In genomic region chr1:26779093-26779668, GRCh38 we compare ENCODE assay signal across 14 cellular contexts. TPM values are rescaled to one million over a fixed set of nuclear protein-coding genes. Genes with fewer than 3 reads are reported as not detected.
DNase-seq lines count a peak whose midpoint lies in the region; ATAC-seq and TF ChIP-seq lines count a peak whose summit lies in the region.
"Had no signal": no experiment of that assay in that cellular context is flagged by ENCODE, and none has a peak within 500 bp of the region (broad histone marks: within the 10 kb centered on the region; RNA-seq: fewer than 3 reads in every experiment).

No MANE protein-coding gene starts in this region.

- no peaks in the 10 kb centered on the region for H3K9me3 Mint-ChIP-seq in activated naive CD4-positive, alpha-beta T cell treated with anti-CD3 and anti-CD28 coated beads, Interleukin-2, amount 50 U/mL, for 72 hours
- H3K9me3 Mint-ChIP-seq in activated naive CD4-positive, alpha-beta T cell treated with anti-CD3 and anti-CD28 coated beads, Interleukin-2, amount 10 ng/mL, durations not matched to agents 7 days and 5 days = no peaks in the 10 kb centered on the region
- H3K9me3 Mint-ChIP-seq in type B pancreatic cell = no peaks in the 10 kb centered on the region

- H3K36me3 Mint-ChIP-seq in activated naive CD4-positive, alpha-beta T cell treated with anti-CD3 and anti-CD28 coated beads, Interleukin-2, amount 50 U/mL, for 72 hours = peaks cover 18 to 57% of the 10 kb centered on the region in 2 donors
- peaks cover 80% of the 10 kb centered on the region for H3K36me3 Mint-ChIP-seq in activated naive CD4-positive, alpha-beta T cell treated with anti-CD3 and anti-CD28 coated beads, Interleukin-2, amount 10 ng/mL, durations not matched to agents 7 days and 5 days
- peaks cover 55% of the 10 kb centered on the region for H3K36me3 Mint-ChIP-seq in type B pancreatic cell

- CTCF ChIA-PET in activated naive CD4-positive, alpha-beta T cell treated with anti-CD3 and anti-CD28 coated beads, Interleukin-2, amount 10 ng/mL, durations not matched to agents 7 days and 5 days (lab: Charles Lee) = interaction anchor here (1.0 to 2.0 kb wide), 2 partner anchors 9 to 10 kb away, joined by 4 to 11 read pairs; partner anchors contain the start of gene PIGV

- H3K27me3 Mint-ChIP-seq in activated naive CD4-positive, alpha-beta T cell treated with anti-CD3 and anti-CD28 coated beads, Interleukin-2, amount 10 ng/mL, durations not matched to agents 7 days and 5 days = no peaks in the 10 kb centered on the region
- H3K27me3 Mint-ChIP-seq in type B pancreatic cell = no peaks in the 10 kb centered on the region

- ATAC-seq in activated naive CD4-positive, alpha-beta T cell treated with anti-CD3 and anti-CD28 coated beads, Interleukin-2, amount 50 U/mL, for 72 hours = no peak
- ATAC-seq: gastroesophageal sphincter had no signal

- peak overlapping the region; percentile 1 to 10 for H3K27ac Mint-ChIP-seq in activated naive CD4-positive, alpha-beta T cell treated with anti-CD3 and anti-CD28 coated beads, Interleukin-2, amount 50 U/mL, for 72 hours
- no peak overlapping the region for H3K27ac Mint-ChIP-seq in activated naive CD4-positive, alpha-beta T cell treated with anti-CD3 and anti-CD28 coated beads, Interleukin-2, amount 10 ng/mL, durations not matched to agents 7 days and 5 days
- peak overlapping the region; percentile 34 for H3K27ac Mint-ChIP-seq in type B pancreatic cell

- H3K4me3 Mint-ChIP-seq in activated naive CD4-positive, alpha-beta T cell treated with anti-CD3 and anti-CD28 coated beads, Interleukin-2, amount 10 ng/mL, durations not matched to agents 7 days and 5 days = no peak overlapping the region
- no peak overlapping the region for H3K4me3 Mint-ChIP-seq in type B pancreatic cell

- peak overlapping the region; percentile 15 for H3K27ac ChIP-seq in cingulate gyrus (ENCODE audit: low read depth, low read length)
- H3K27ac ChIP-seq: brain microvascular endothelial cell, gastroesophageal sphincter, SJSA1, testis had no signal

- H3K4me1 Mint-ChIP-seq in activated naive CD4-positive, alpha-beta T cell treated with anti-CD3 and anti-CD28 coated beads, Interleukin-2, amount 10 ng/mL, durations not matched to agents 7 days and 5 days = peaks cover 15% of the 10 kb centered on the region
- peaks cover 26% of the 10 kb centered on the region for H3K4me1 Mint-ChIP-seq in type B pancreatic cell (ENCODE audit: unreplicated experiment)

- no peak for TF ChIP-seq CTCF in type B pancreatic cell (conservative IDR thresholded peaks at IDR 0.05)

- DNase-seq in activated naive CD4-positive, alpha-beta T cell treated with anti-CD3 and anti-CD28 coated beads, Interleukin-2, amount 50 U/mL, for 72 hours (ENCODE audit: low spot score in 2 of 2) = no peak
- DNase-seq in activated naive CD4-positive, alpha-beta T cell treated with anti-CD3 and anti-CD28 coated beads, Interleukin-2, amount 10 ng/mL, durations not matched to agents 7 days and 5 days = no peak
- DNase-seq in SKM-1 treated with dmso at 0.1 percent for 144 hours (lab: John Stamatoyannopoulos, UW; ENCODE audit: unreplicated experiment) = peak; percentile 62
- DNase-seq in type B pancreatic cell (ENCODE audit: extremely low spot score, unreplicated experiment) = no peak
- DNase-seq in NCI-H1694 (lab: John Stamatoyannopoulos, UW) = no peak
- no peak for DNase-seq in activated gamma-delta T cell (lab: John Stamatoyannopoulos, UW)
- DNase-seq in HK-2 (ENCODE audit: unreplicated experiment) = no peak
- DNase-seq: activated T-cell treated with anti-CD3 and anti-CD28 coated beads, Interleukin-2, amount 50 U/mL, for 48 hours; brain microvascular endothelial cell; NCI-H1048; testis had no signal

RNA-seq across cellular contexts. Expression of gene PIGV, which starts 8.6 kb away (rescaled TPM):
- total RNA-seq in activated naive CD4-positive, alpha-beta T cell treated with anti-CD3 and anti-CD28 coated beads, Interleukin-2, amount 50 U/mL, for 72 hours = 10 to 100 TPM; 15.9 to 21.0 TPM
- total RNA-seq in type B pancreatic cell (ENCODE audit: low replicate concordance) = 13.3 and 15.3 TPM in 2 replicates

RNA-seq across cellular contexts. Expression of gene ZDHHC18, which starts 47.3 kb away (rescaled TPM):
- total RNA-seq in activated naive CD4-positive, alpha-beta T cell treated with anti-CD3 and anti-CD28 coated beads, Interleukin-2, amount 50 U/mL, for 72 hours = 10 to 100 TPM; 37.8 to 59.5 TPM
- total RNA-seq in type B pancreatic cell (ENCODE audit: low replicate concordance) = 29.7 and 40.7 TPM in 2 replicates
